Comparison of ENCODE assay signal across 1 cellular context in the genomic region with DNA sequence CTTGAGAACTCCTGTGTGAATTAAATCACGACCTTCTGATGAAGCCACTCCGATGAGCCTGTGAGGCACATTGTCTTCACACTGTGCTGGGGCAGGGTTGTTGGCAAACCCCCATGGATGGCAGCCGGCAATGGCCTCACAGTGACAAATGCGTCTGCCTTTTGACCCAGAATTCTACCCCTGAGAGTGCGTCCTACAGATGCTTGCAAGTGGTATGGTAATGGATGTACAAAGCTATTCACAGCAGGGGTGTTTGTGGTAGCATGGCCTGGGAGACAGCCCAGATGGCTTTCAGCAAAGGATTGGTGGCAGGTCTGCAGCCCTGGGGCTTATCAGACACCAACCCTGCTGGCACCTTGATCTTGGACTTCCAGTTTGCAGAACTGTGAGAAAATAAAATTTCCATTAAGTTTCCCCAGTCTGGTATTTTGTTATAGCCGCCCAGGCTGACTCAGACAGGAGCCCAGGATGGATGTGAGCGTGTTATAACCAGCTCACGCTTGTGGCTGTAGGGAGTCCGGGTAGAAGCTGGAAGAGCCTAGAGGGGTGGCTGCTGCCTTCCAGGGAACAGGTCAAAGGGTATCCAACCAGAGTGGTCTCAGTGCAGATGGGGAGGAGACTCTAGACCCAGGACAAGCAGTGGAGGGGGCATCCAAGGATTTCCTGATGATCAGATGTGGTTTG.
TF ChIP-seq lines count a peak whose summit lies in the region.

No MANE protein-coding gene starts in this region.

TF ChIP-seq in HCT116, 20 proteins besides CTCF, POLR2A, EP300 and RAD21 (continued from another document):
- TF ChIP-seq TCF7L2 (IDR thresholded peaks at IDR 0.05; ENCODE audit: borderline replicate concordance, extremely low read depth, insufficient read depth, insufficient read length) (no peak), EZH2phosphoT487 (IDR thresholded peaks at IDR 0.05; ENCODE audit: borderline replicate concordance) (no peak), ELF1 (IDR thresholded peaks at IDR 0.05; ENCODE audit: borderline replicate concordance, low read depth) (no peak), POLR2AphosphoS5 (IDR thresholded peaks at IDR 0.05; ENCODE audit: low read depth, low read length) (no peak)
